13 cellular contexts compared by ENCODE assay signal in genomic region chr1:67888707-67889106, GRCh38. TPM values are rescaled to one million over a fixed set of nuclear protein-coding genes. Genes with fewer than 3 reads are reported as not detected.
DNase-seq lines count a peak whose midpoint lies in the region; TF ChIP-seq lines count a peak whose summit lies in the region.
"Had no signal": no experiment of that assay in that cellular context is flagged by ENCODE, and none has a peak within 500 bp of the region (broad histone marks: within the 10 kb centered on the region; RNA-seq: fewer than 3 reads in every experiment).

No MANE protein-coding gene starts in this region.

- H3K36me3 Mint-ChIP-seq in HFFc6 (ENCODE audit: low read depth): peaks cover 8% of the 10 kb centered on the region

- H3K4me3 ChIP-seq in astrocyte of the cerebellum (ENCODE audit: low read depth, low read length): no peak overlapping the region
- H3K4me3 ChIP-seq in skeletal muscle satellite cell (ENCODE audit: low read length): no peak overlapping the region

- H3K27me3 ChIP-seq in skeletal muscle satellite cell (ENCODE audit: control insufficient read depth, insufficient read depth, low read length): no peaks in the 10 kb centered on the region

- H3K9me3 ChIP-seq in skeletal muscle satellite cell (replicated peaks; ENCODE audit: low read length): no peaks in the 10 kb centered on the region

- no peaks in the 10 kb centered on the region for H3K36me3 ChIP-seq in skeletal muscle satellite cell (ENCODE audit: insufficient read depth, low read length)

- peak overlapping the region; percentile 79 for H3K27ac Mint-ChIP-seq in HFFc6
- H3K27ac Mint-ChIP-seq: nephron progenitor cell had no signal

- H3K9me3 Mint-ChIP-seq in HFFc6: no peaks in the 10 kb centered on the region
- H3K9me3 Mint-ChIP-seq: nephron progenitor cell had no signal

- H3K27me3 Mint-ChIP-seq in HFFc6 (ENCODE audit: insufficient read depth): no peaks in the 10 kb centered on the region

- in situ Hi-C loops in astrocyte of the cerebellum (cut with HindIII; ENCODE audit: low sequenced_read_pairs): no loop called here

- peak overlapping the region; percentile 68 for H3K4me3 Mint-ChIP-seq in HFFc6
- H3K4me3 Mint-ChIP-seq: nephron progenitor cell had no signal

- peak overlapping the region; percentile 44 for H3K9ac ChIP-seq in skeletal muscle satellite cell (ENCODE audit: low read depth, low read length)

- peaks cover 30% of the 10 kb centered on the region for H3K4me1 ChIP-seq in skeletal muscle satellite cell (ENCODE audit: control insufficient read depth, insufficient read depth, low read length)

- TF ChIP-seq CTCF in HFFc6 (IDR thresholded peaks at IDR 0.05) (no peak), astrocyte of the cerebellum (IDR thresholded peaks at IDR 0.05; ENCODE audit: low read depth, low read length, missing control alignments) (no peak)

- peaks cover 90% of the 10 kb centered on the region for H3K4me1 Mint-ChIP-seq in HFFc6 (ENCODE audit: low read depth)

- DNase-seq in HFFc6 (peak; percentile 11), astrocyte of the cerebellum (ENCODE audit: low read depth) (peak; percentile 71), iPS-NIHi11 (ENCODE audit: low spot score) (peak; percentile 17), NCI-H1092 treated with DMSO at 0.1 percent for 48 hours (lab: John Stamatoyannopoulos, UW) (no peak), NCI-H146 (lab: John Stamatoyannopoulos, UW) (no peak)
- no peak for DNase-seq in activated CD8-positive, alpha-beta memory T cell treated with anti-CD3 and anti-CD28 coated beads, Interleukin-2, amount 50 U/mL, for 4 hours
- DNase-seq: activated CD4-positive, alpha-beta T cell treated with anti-CD3 and anti-CD28 coated beads, Interleukin-2, amount 50 U/mL, for 4 hours; anterior cingulate cortex; Calu3; NCI-H524 treated with DMSO at 0.1 percent for 48 hours; nephron progenitor cell; small intestine had no signal

- no peak overlapping the region for H3K4me2 ChIP-seq in skeletal muscle satellite cell (ENCODE audit: low read length)

RNA-seq across cellular contexts. Expression of gene GNG12, which starts 55.4 kb away (rescaled TPM):
- 100 to 1,000 TPM; 172 to 229 (median 198) TPM for total RNA-seq in HFFc6 (2021; fragmentation: NEBNext Ultra II Directional; extraction: Animal tissue kit (Norgen Biotek cat#: 25700))
- 158 and 208 TPM in 2 replicates for total RNA-seq in skeletal muscle satellite cell (2012; rRNA removed)

Comparison
In these comparisons a context has a peak if more than half of its experiments do, and no peak if none do; other contexts are left out.
1. DNase-seq: peak in HFFc6 (single experiment), astrocyte of the cerebellum (single experiment) and iPS-NIHi11 (single experiment); none in NCI-H1092 treated with DMSO at 0.1 percent for 48 hours (single experiment), activated CD8-positive, alpha-beta memory T cell treated with anti-CD3 and anti-CD28 coated beads, Interleukin-2, amount 50 U/mL, for 4 hours (single experiment) and NCI-H146 (single experiment).